1 cellular context compared by ENCODE assay signal in the genomic region with DNA sequence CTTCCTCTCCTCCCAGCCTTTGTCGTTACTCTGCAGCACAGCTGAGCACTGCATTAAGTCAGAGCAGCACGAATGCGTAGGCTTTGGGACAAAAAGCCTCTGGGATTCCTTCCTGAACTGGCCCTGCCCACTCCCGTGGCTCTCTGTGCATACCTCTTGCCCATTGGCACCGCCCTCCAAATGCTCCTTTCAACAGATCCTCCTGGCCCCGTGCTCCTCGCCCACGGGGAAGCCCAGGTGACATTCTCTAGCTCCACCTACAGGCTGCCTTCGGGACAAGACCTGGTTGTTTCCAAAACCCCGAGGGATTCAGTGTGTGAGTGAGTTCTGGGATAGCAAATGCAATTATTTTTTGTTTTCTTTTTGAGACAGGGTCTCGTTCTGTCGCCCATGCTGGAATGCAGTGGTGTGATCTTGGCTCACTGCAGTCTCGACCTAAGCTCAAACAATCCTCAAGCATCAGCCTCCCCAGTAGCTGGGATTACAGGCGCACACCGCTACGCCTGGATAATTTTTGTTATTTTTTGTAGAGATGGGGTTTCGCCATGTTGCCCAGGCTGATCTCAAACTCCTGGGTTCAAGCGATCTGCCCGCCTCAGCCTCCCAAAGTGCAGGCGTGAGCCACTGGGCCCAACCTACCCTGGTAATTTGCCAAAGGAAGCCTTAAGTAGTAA.
TF ChIP-seq lines count a peak whose summit lies in the region.

No MANE protein-coding gene starts in this region.

TF ChIP-seq in SK-N-SH, 30 proteins besides CTCF, POLR2A, EP300 and RAD21 (continued from another document):
- no peak for TF ChIP-seq TAF1 (IDR thresholded peaks at IDR 0.05; ENCODE audit: borderline replicate concordance, low read depth, low read length)
- no peak for TF ChIP-seq NRF1 (IDR thresholded peaks at IDR 0.05; ENCODE audit: low read depth, low read length)
- no peak for TF ChIP-seq IRF3 (IDR thresholded peaks at IDR 0.05; ENCODE audit: low read depth, low read length)
- no peak for TF ChIP-seq FOSL2 (IDR thresholded peaks at IDR 0.05; ENCODE audit: borderline replicate concordance, low read depth)
- no peak for TF ChIP-seq TEAD4 (IDR thresholded peaks at IDR 0.05; ENCODE audit: borderline replicate concordance, insufficient read depth)
- no peak for TF ChIP-seq EZH2phosphoT487 (IDR thresholded peaks at IDR 0.05; ENCODE audit: borderline replicate concordance, low read depth)
- TF ChIP-seq, protein P1, sequence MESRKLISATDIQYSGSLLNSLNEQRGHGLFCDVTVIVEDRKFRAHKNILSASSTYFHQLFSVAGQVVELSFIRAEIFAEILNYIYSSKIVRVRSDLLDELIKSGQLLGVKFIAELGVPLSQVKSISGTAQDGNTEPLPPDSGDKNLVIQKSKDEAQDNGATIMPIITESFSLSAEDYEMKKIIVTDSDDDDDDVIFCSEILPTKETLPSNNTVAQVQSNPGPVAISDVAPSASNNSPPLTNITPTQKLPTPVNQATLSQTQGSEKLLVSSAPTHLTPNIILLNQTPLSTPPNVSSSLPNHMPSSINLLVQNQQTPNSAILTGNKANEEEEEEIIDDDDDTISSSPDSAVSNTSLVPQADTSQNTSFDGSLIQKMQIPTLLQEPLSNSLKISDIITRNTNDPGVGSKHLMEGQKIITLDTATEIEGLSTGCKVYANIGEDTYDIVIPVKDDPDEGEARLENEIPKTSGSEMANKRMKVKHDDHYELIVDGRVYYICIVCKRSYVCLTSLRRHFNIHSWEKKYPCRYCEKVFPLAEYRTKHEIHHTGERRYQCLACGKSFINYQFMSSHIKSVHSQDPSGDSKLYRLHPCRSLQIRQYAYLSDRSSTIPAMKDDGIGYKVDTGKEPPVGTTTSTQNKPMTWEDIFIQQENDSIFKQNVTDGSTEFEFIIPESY (IDR thresholded peaks at IDR 0.05; ENCODE audit: borderline replicate concordance, low read depth), result no peak
- no peak for TF ChIP-seq RFX5 (IDR thresholded peaks at IDR 0.05; ENCODE audit: low read length)
- TF ChIP-seq SMC3 (IDR thresholded peaks at IDR 0.05; ENCODE audit: low read depth, low read length), result peak; percentile 85
- 0 out of 2 replicates have a peak, but pooled peaks have one; percentile 15 for TF ChIP-seq POLR2AphosphoS5 (IDR thresholded peaks at IDR 0.05; ENCODE audit: low read depth, low read length)
- no peak for TF ChIP-seq RXRA (IDR thresholded peaks at IDR 0.05; ENCODE audit: borderline replicate concordance, low read depth)
- TF ChIP-seq, protein P2, sequence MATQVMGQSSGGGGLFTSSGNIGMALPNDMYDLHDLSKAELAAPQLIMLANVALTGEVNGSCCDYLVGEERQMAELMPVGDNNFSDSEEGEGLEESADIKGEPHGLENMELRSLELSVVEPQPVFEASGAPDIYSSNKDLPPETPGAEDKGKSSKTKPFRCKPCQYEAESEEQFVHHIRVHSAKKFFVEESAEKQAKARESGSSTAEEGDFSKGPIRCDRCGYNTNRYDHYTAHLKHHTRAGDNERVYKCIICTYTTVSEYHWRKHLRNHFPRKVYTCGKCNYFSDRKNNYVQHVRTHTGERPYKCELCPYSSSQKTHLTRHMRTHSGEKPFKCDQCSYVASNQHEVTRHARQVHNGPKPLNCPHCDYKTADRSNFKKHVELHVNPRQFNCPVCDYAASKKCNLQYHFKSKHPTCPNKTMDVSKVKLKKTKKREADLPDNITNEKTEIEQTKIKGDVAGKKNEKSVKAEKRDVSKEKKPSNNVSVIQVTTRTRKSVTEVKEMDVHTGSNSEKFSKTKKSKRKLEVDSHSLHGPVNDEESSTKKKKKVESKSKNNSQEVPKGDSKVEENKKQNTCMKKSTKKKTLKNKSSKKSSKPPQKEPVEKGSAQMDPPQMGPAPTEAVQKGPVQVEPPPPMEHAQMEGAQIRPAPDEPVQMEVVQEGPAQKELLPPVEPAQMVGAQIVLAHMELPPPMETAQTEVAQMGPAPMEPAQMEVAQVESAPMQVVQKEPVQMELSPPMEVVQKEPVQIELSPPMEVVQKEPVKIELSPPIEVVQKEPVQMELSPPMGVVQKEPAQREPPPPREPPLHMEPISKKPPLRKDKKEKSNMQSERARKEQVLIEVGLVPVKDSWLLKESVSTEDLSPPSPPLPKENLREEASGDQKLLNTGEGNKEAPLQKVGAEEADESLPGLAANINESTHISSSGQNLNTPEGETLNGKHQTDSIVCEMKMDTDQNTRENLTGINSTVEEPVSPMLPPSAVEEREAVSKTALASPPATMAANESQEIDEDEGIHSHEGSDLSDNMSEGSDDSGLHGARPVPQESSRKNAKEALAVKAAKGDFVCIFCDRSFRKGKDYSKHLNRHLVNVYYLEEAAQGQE (IDR thresholded peaks at IDR 0.05; ENCODE audit: low read depth, low read length), result no peak
- TF ChIP-seq FOXM1 (IDR thresholded peaks at IDR 0.05; ENCODE audit: low read depth), result no peak
- no peak for TF ChIP-seq GATA2 (CRISPR knock-in tag; IDR thresholded peaks at IDR 0.05)
- TF ChIP-seq FOXJ3 (CRISPR knock-in tag; IDR thresholded peaks at IDR 0.05), result no peak
- no peak for TF ChIP-seq MAX (IDR thresholded peaks at IDR 0.05; ENCODE audit: low read depth)
- TF ChIP-seq PBX3 (IDR thresholded peaks at IDR 0.05), result no peak
- no peak for TF ChIP-seq NFIC (IDR thresholded peaks at IDR 0.05; ENCODE audit: borderline replicate concordance)
- peak; percentile 60; the same call in 1 of the 2 replicates for TF ChIP-seq MXI1 (IDR thresholded peaks at IDR 0.05; ENCODE audit: low read depth, low read length)
